20 cellular contexts compared by ENCODE assay signal in genomic region chr13:23347601-23348000, GRCh38.
"Had no signal": no experiment of that assay in that cellular context is flagged by ENCODE, and none has a peak within 500 bp of the region (broad histone marks: within the 10 kb centered on the region; RNA-seq: fewer than 3 reads in every experiment).

No MANE protein-coding gene starts in this region.

- DNase-seq: dermis blood vessel endothelial cell; dorsolateral prefrontal cortex; effector CD4-positive, alpha-beta T cell; effector memory CD4-positive, alpha-beta T cell; esophagus squamous epithelium; foreskin fibroblast; foreskin melanocyte; glutamatergic neuron; head of caudate nucleus; heart right ventricle; hippocampal formation; left cardiac atrium; left lung; left ventricle myocardium superior; lower lobe of right lung; mesenchymal stem cell; mucosa of descending colon; naive B cell had no signal

- H3K4me3 ChIP-seq: coronary artery, dorsolateral prefrontal cortex, esophagus squamous epithelium, heart right ventricle, left lung, lower lobe of right lung, mucosa of descending colon had no signal

- H3K27me3 Mint-ChIP-seq: naive B cell had no signal

- H3K27ac ChIP-seq: dorsolateral prefrontal cortex, left lung, lower lobe of right lung had no signal

- ATAC-seq: left lung, lower lobe of right lung, mucosa of descending colon had no signal

- H3K9me3 Mint-ChIP-seq: mesothelial cell of epicardium, naive B cell had no signal

- H3K9me3 ChIP-seq: esophagus squamous epithelium, left lung, lower lobe of right lung, mucosa of descending colon had no signal

- H3K27me3 ChIP-seq: dorsolateral prefrontal cortex, esophagus squamous epithelium, heart right ventricle, left lung had no signal

- H3K4me3 Mint-ChIP-seq: mesothelial cell of epicardium, naive B cell had no signal

- H3K4me1 ChIP-seq: left lung, lower lobe of right lung had no signal

- H3K27ac Mint-ChIP-seq: mesothelial cell of epicardium had no signal
